ENCODE assay signal across 22 cellular contexts in the genomic region with DNA sequence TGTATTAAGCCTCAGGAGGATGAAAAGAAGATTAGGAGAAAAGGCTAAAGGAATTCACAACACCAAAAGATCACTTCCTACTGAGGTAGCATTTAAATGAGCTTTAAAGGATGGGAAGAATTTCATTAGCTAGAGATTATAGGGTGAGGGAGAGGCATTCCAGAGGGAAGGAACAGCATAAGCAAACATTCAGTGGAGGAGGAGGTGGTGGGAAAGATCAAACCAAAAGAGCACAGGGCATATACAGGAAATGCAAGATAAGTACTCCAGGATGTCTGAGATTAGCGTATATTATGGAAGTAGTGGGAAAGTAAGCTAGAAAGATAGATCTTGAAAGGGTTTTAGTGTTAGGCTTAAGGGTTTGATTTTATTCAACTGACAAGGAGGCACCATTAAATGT.
DNase-seq lines count a peak whose midpoint lies in the region; ATAC-seq and TF ChIP-seq lines count a peak whose summit lies in the region.
"Had no signal": no experiment of that assay in that cellular context is flagged by ENCODE, and none has a peak within 500 bp of the region (broad histone marks: within the 10 kb centered on the region; RNA-seq: fewer than 3 reads in every experiment).

No MANE protein-coding gene starts in this region.

- no peaks in the 10 kb centered on the region for H3K36me3 ChIP-seq in HUES64 (ENCODE audit: insufficient read depth, low read length)
- no peaks in the 10 kb centered on the region for H3K36me3 ChIP-seq in mesendoderm (ENCODE audit: control insufficient read depth, insufficient read depth, low read length)
- no peaks in the 10 kb centered on the region for H3K36me3 ChIP-seq in CD8-positive, alpha-beta T cell (ENCODE audit: insufficient read depth, low read length)
- H3K36me3 ChIP-seq: Peyer's patch had no signal

- H3K27ac Mint-ChIP-seq in brain (peak overlapping the region in 3 of 5 experiments; percentile 5 to 79 (median 25)), progenitor cell of endocrine pancreas (peak overlapping the region; percentile 54)
- no peak overlapping the region for H3K27ac Mint-ChIP-seq in CD8-positive, alpha-beta T cell
- H3K27ac Mint-ChIP-seq: CD4-positive, alpha-beta memory T cell had no signal

- H3K27ac ChIP-seq in HUES64 (ENCODE audit: low read depth, low read length) (peak overlapping the region; percentile 58; the same call in 1 of the 2 replicates), mesendoderm (ENCODE audit: low read depth, low read length) (no peak overlapping the region)
- H3K27ac ChIP-seq in CD8-positive, alpha-beta T cell (ENCODE audit: low read depth, low read length), result no peak overlapping the region
- H3K27ac ChIP-seq: HL-60, Peyer's patch had no signal

- no peaks in the 10 kb centered on the region for H3K9me3 Mint-ChIP-seq in brain
- no peaks in the 10 kb centered on the region for H3K9me3 Mint-ChIP-seq in progenitor cell of endocrine pancreas (ENCODE audit: low read depth)
- no peaks in the 10 kb centered on the region for H3K9me3 Mint-ChIP-seq in CD8-positive, alpha-beta T cell
- H3K9me3 Mint-ChIP-seq: CD4-positive, alpha-beta memory T cell had no signal

- no peak overlapping the region for H2BK15ac ChIP-seq in mesendoderm (replicated peaks; ENCODE audit: low read depth)

- no peak overlapping the region for H2AK5ac ChIP-seq in mesendoderm (ENCODE audit: low read length)

- intact Hi-C loops in CD8-positive, alpha-beta T cell (cut with DNase I, micrococcal nuclease), result no loop called here

- no peaks in the 10 kb centered on the region for H3K27me3 ChIP-seq in HUES64 (ENCODE audit: insufficient read depth, low read length)
- no peaks in the 10 kb centered on the region for H3K27me3 ChIP-seq in mesendoderm (ENCODE audit: insufficient read depth, low read length, poor library complexity)
- no peaks in the 10 kb centered on the region for H3K27me3 ChIP-seq in CD8-positive, alpha-beta T cell (ENCODE audit: insufficient read depth, low read length)
- H3K27me3 ChIP-seq: Peyer's patch had no signal

- no peak overlapping the region for H2BK5ac ChIP-seq in mesendoderm (ENCODE audit: low read length)

- H3K23ac ChIP-seq in mesendoderm (ENCODE audit: low read length), result no peak overlapping the region

- H4K5ac ChIP-seq in mesendoderm (ENCODE audit: low read length), result no peak overlapping the region

- no peaks in the 10 kb centered on the region for H3K36me3 Mint-ChIP-seq in brain
- no peaks in the 10 kb centered on the region for H3K36me3 Mint-ChIP-seq in progenitor cell of endocrine pancreas (ENCODE audit: insufficient read depth)
- H3K36me3 Mint-ChIP-seq in CD8-positive, alpha-beta T cell, result no peaks in the 10 kb centered on the region
- H3K36me3 Mint-ChIP-seq: CD4-positive, alpha-beta memory T cell had no signal

- H3K79me2 ChIP-seq in mesendoderm (ENCODE audit: control insufficient read depth, insufficient read depth, low read length), result no peaks in the 10 kb centered on the region

- CTCF ChIA-PET in CD8-positive, alpha-beta T cell (lab: Charles Lee), result interaction anchor here (0.8 kb wide), 1 partner anchor 13 kb away, joined by 3 read pairs; no protein-coding TSS in a partner anchor

- no peak for ATAC-seq in CD8-positive, alpha-beta T cell

- H3K9ac ChIP-seq in HUES64 (ENCODE audit: low read depth, low read length), result no peak overlapping the region
- H3K9ac ChIP-seq in mesendoderm (ENCODE audit: low read length), result no peak overlapping the region
- H3K9ac ChIP-seq: SK-N-SH had no signal

- no peak overlapping the region for H3K4me2 ChIP-seq in mesendoderm (ENCODE audit: low read length)
- H3K4me2 ChIP-seq: SK-N-SH had no signal

- H3K27me3 Mint-ChIP-seq in brain (peaks cover 3% of the 10 kb centered on the region), progenitor cell of endocrine pancreas (no peaks in the 10 kb centered on the region)
- no peaks in the 10 kb centered on the region for H3K27me3 Mint-ChIP-seq in CD8-positive, alpha-beta T cell (ENCODE audit: low read depth)

- POLR2A ChIA-PET in CD8-positive, alpha-beta T cell (lab: Charles Lee), result no interaction called here

- H4K8ac ChIP-seq in mesendoderm (ENCODE audit: low read depth, low read length), result no peak overlapping the region

- peak; percentile 81 for DNase-seq in mesendoderm
- no peak for DNase-seq in progenitor cell of endocrine pancreas (ENCODE audit: low spot score, unreplicated experiment)
- DNase-seq in activated CD4-positive, alpha-beta T cell treated with anti-CD3 and anti-CD28 coated beads, Interleukin-2, amount 50 U/mL, for 1 hour, result no peak
- DNase-seq in activated T-cell treated with anti-CD3 and anti-CD28 coated beads for 4 hours, result no peak
- no peak for DNase-seq in SK-N-DZ (ENCODE audit: low spot score)
- DNase-seq in CD8-positive, alpha-beta T cell, result no peak
- DNase-seq: C1 segment of cervical spinal cord; CD4-positive, alpha-beta memory T cell; DMS79 treated with DMSO at 0.1 percent for 48 hours; GF-D8; KBM-7; NCI-H1105 treated with DMSO at 0.1 percent for 48 hours; NCI-H146; NCI-H1930; NCI-H69; OCI-M1; Peyer's patch; SIG-M5; SK-N-SH had no signal

- no peak for TF ChIP-seq CTCF in brain (conservative IDR thresholded peaks at IDR 0.05)
- no peak for TF ChIP-seq CTCF in progenitor cell of endocrine pancreas (IDR thresholded peaks at IDR 0.05; ENCODE audit: unreplicated experiment)
- no peak for TF ChIP-seq CTCF in CD8-positive, alpha-beta T cell (IDR thresholded peaks at IDR 0.05)

- H3K18ac ChIP-seq in mesendoderm (ENCODE audit: low read length), result no peak overlapping the region

- H3K4me1 ChIP-seq in HUES64 (ENCODE audit: insufficient read depth, low read length), result peaks cover 33% of the 10 kb centered on the region
- H3K4me1 ChIP-seq in mesendoderm (ENCODE audit: control insufficient read depth, low read depth, low read length), result peaks cover 5% of the 10 kb centered on the region
- H3K4me1 ChIP-seq in CD8-positive, alpha-beta T cell (ENCODE audit: insufficient read depth, low read length), result no peaks in the 10 kb centered on the region
- H3K4me1 ChIP-seq: Peyer's patch had no signal

- H3K4me1 Mint-ChIP-seq in brain, result peaks cover 43% of the 10 kb centered on the region
- H3K4me1 Mint-ChIP-seq in progenitor cell of endocrine pancreas (ENCODE audit: low read depth), result peaks cover 35% of the 10 kb centered on the region
- H3K4me1 Mint-ChIP-seq in CD8-positive, alpha-beta T cell (ENCODE audit: low read depth), result no peaks in the 10 kb centered on the region
- H3K4me1 Mint-ChIP-seq: CD4-positive, alpha-beta memory T cell had no signal

- WGBS in HUES64, result 63% methylated on average over 1 of the region's 1 CpG
- WGBS in mesendoderm (ENCODE audit: extremely low coverage, insufficient coverage, low lambda C conversion rate), result no CpG with 5 or more reads among the region's 1 CpG

- H3K4ac ChIP-seq in mesendoderm (ENCODE audit: low read depth, low read length), result no peak overlapping the region

- H2BK120ac ChIP-seq in mesendoderm (ENCODE audit: low read depth, low read length), result no peak overlapping the region

- H3K79me1 ChIP-seq in mesendoderm (ENCODE audit: low read length), result no peaks in the 10 kb centered on the region

- H3K56ac ChIP-seq in mesendoderm (ENCODE audit: low read length), result no peak overlapping the region

- no peak overlapping the region for H3K4me3 ChIP-seq in HUES64 (ENCODE audit: low read length)
- no peak overlapping the region for H3K4me3 ChIP-seq in mesendoderm (ENCODE audit: low read length)
- H3K4me3 ChIP-seq in CD8-positive, alpha-beta T cell (ENCODE audit: low read depth, low read length), result no peak overlapping the region
- H3K4me3 ChIP-seq: Peyer's patch had no signal

- H3K9me3 ChIP-seq in HUES64 (ENCODE audit: insufficient read depth, low read depth, low read length), result no peaks in the 10 kb centered on the region
- no peaks in the 10 kb centered on the region for H3K9me3 ChIP-seq in CD8-positive, alpha-beta T cell (ENCODE audit: low read length)
- H3K9me3 ChIP-seq: Peyer's patch, SK-N-SH had no signal

- H3K4me3 Mint-ChIP-seq in brain (no peak overlapping the region), progenitor cell of endocrine pancreas (ENCODE audit: low read depth) (no peak overlapping the region)
- H3K4me3 Mint-ChIP-seq in CD8-positive, alpha-beta T cell, result no peak overlapping the region
- H3K4me3 Mint-ChIP-seq: CD4-positive, alpha-beta memory T cell had no signal
